15 cellular contexts compared by ENCODE assay signal in the genomic region with DNA sequence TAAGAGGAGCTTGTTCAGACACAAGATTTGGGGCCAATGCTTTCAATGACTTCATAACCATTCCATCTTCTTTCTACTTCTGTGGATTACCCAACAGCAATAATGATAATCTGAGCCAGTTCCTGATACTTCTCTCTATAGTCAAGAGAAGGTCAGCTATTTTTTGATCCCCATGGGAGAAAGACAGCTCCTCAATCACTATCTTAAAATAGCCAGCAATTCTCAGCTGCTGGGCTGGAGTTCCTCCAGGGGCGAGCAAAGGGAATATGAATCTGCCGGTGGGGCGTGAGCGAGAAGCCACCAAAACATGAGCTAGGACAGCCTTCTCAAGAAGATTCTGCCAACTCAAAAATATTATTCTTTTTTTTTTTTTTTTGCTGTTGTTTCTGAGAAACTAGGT.
"Had no signal": no experiment of that assay in that cellular context is flagged by ENCODE, and none has a peak within 500 bp of the region (broad histone marks: within the 10 kb centered on the region; RNA-seq: fewer than 3 reads in every experiment).

A gene with protein sequence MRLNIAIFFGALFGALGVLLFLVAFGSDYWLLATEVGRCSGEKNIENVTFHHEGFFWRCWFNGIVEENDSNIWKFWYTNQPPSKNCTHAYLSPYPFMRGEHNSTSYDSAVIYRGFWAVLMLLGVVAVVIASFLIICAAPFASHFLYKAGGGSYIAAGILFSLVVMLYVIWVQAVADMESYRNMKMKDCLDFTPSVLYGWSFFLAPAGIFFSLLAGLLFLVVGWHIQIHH (plus strand): TSS at position 269 of the 400 bp plus-strand sequence. CDS start 187 bp downstream, outside the sequence.

- H3K9me3 ChIP-seq: adrenal gland, prostate gland, sigmoid colon had no signal

- H3K4me3 Mint-ChIP-seq: activated CD4-positive, alpha-beta memory T cell treated with anti-CD3 and anti-CD28 coated beads, Interleukin-2, amount 10 ng/mL, durations not matched to agents 7 days and 5 days; activated CD4-positive, alpha-beta T cell treated with anti-CD3 and anti-CD28 coated beads for 36 hours; activated T-cell treated with anti-CD3 and anti-CD28 coated beads, Interleukin-2, amount 50 U/mL, for 24 hours; stimulated activated effector memory CD8-positive, alpha-beta T cell treated with anti-CD3 and anti-CD28 coated beads, Interleukin-12 subunit alpha, Interleukin-12 subunit beta, amount 100 ng/mL, for 72 hours; T-helper 1 cell treated with Interleukin-12 subunit alpha and Interleukin-12 subunit beta and Interleukin-4 antibody, amounts not matched to agents 30 μg/mL and 1 μg/mL, for 36 hours had no signal

- H3K4me3 ChIP-seq: adrenal gland, coronary artery, prostate gland, sigmoid colon had no signal

- H3K27ac ChIP-seq: adrenal gland, coronary artery, prostate gland, sigmoid colon, WERI-Rb-1 had no signal

- H3K27me3 Mint-ChIP-seq: activated CD4-positive, alpha-beta memory T cell treated with anti-CD3 and anti-CD28 coated beads, Interleukin-2, amount 10 ng/mL, durations not matched to agents 7 days and 5 days; activated CD4-positive, alpha-beta T cell treated with anti-CD3 and anti-CD28 coated beads for 36 hours; activated T-cell treated with anti-CD3 and anti-CD28 coated beads, Interleukin-2, amount 50 U/mL, for 24 hours had no signal

- H3K27me3 ChIP-seq: adrenal gland, sigmoid colon had no signal

- H3K36me3 Mint-ChIP-seq: stimulated activated effector memory CD8-positive, alpha-beta T cell treated with anti-CD3 and anti-CD28 coated beads, Interleukin-12 subunit alpha, Interleukin-12 subunit beta, amount 100 ng/mL, for 72 hours had no signal

- H3K4me1 Mint-ChIP-seq: activated CD4-positive, alpha-beta memory T cell treated with anti-CD3 and anti-CD28 coated beads, Interleukin-2, amount 10 ng/mL, durations not matched to agents 7 days and 5 days; activated CD4-positive, alpha-beta T cell treated with anti-CD3 and anti-CD28 coated beads for 36 hours; stimulated activated effector memory CD8-positive, alpha-beta T cell treated with anti-CD3 and anti-CD28 coated beads, Interleukin-12 subunit alpha, Interleukin-12 subunit beta, amount 100 ng/mL, for 72 hours had no signal

- DNase-seq: activated CD4-positive, alpha-beta memory T cell treated with anti-CD3 and anti-CD28 coated beads, Interleukin-2, amount 10 ng/mL, durations not matched to agents 7 days and 5 days; activated CD4-positive, alpha-beta T cell treated with anti-CD3 and anti-CD28 coated beads for 36 hours; activated naive CD4-positive, alpha-beta T cell treated with anti-CD3 and anti-CD28 coated beads, Interleukin-2, amount 50 U/mL, for 16 hours; activated T-cell treated with anti-CD3 and anti-CD28 coated beads, Interleukin-2, amount 50 U/mL, for 24 hours; caudate nucleus; effector memory CD4-positive, alpha-beta T cell; hippocampal formation; mesenchymal stem cell; sigmoid colon; WERI-Rb-1 had no signal

- H3K9me3 Mint-ChIP-seq: activated CD4-positive, alpha-beta memory T cell treated with anti-CD3 and anti-CD28 coated beads, Interleukin-2, amount 10 ng/mL, durations not matched to agents 7 days and 5 days; activated T-cell treated with anti-CD3 and anti-CD28 coated beads, Interleukin-2, amount 50 U/mL, for 24 hours; stimulated activated effector memory CD8-positive, alpha-beta T cell treated with anti-CD3 and anti-CD28 coated beads, Interleukin-12 subunit alpha, Interleukin-12 subunit beta, amount 100 ng/mL, for 72 hours; T-helper 1 cell treated with Interleukin-12 subunit alpha and Interleukin-12 subunit beta and Interleukin-4 antibody, amounts not matched to agents 30 μg/mL and 1 μg/mL, for 36 hours had no signal

- ATAC-seq: activated CD4-positive, alpha-beta T cell treated with anti-CD3 and anti-CD28 coated beads for 36 hours; stimulated activated effector memory CD8-positive, alpha-beta T cell treated with anti-CD3 and anti-CD28 coated beads, Interleukin-12 subunit alpha, Interleukin-12 subunit beta, amount 100 ng/mL, for 72 hours had no signal

- H3K27ac Mint-ChIP-seq: activated CD4-positive, alpha-beta memory T cell treated with anti-CD3 and anti-CD28 coated beads, Interleukin-2, amount 10 ng/mL, durations not matched to agents 7 days and 5 days; activated CD4-positive, alpha-beta T cell treated with anti-CD3 and anti-CD28 coated beads for 36 hours; activated T-cell treated with anti-CD3 and anti-CD28 coated beads, Interleukin-2, amount 50 U/mL, for 24 hours; stimulated activated effector memory CD8-positive, alpha-beta T cell treated with anti-CD3 and anti-CD28 coated beads, Interleukin-12 subunit alpha, Interleukin-12 subunit beta, amount 100 ng/mL, for 72 hours; T-helper 1 cell treated with Interleukin-12 subunit alpha and Interleukin-12 subunit beta and Interleukin-4 antibody, amounts not matched to agents 30 μg/mL and 1 μg/mL, for 36 hours had no signal

- H3K4me1 ChIP-seq: adrenal gland, prostate gland, sigmoid colon had no signal

- H3K36me3 ChIP-seq: adrenal gland, prostate gland, sigmoid colon, WERI-Rb-1 had no signal
